Comparison of ENCODE assay signal across 6 cellular contexts in the genomic region with DNA sequence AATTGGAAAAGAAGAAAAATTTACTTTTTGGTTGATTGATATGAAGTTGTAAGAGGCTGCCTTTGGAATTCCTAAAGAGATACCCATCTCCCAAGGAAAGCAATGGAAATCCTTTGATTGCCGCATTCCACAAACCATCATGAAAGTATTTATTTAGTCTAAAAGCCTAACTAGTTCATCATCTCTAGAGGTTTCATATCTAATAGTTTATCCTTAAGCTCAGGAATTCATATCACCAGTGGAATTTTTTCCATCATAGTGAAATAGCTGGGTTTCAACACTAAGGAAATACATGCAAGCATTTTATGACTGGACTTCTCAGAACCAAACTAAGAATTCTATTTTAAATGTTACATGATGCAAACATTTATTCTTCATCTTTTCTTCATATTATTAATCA.
"Had no signal": no experiment of that assay in that cellular context is flagged by ENCODE, and none has a peak within 500 bp of the region (broad histone marks: within the 10 kb centered on the region; RNA-seq: fewer than 3 reads in every experiment).

No MANE protein-coding gene starts in this region.

- H3K27ac ChIP-seq: HL-60 had no signal

- H3K4me3 ChIP-seq: GM23338 had no signal

- H3K27ac Mint-ChIP-seq: GM23338, H9, IgD-negative memory B cell had no signal

- ATAC-seq: GM23338, HepG2 had no signal

- H3K9me3 Mint-ChIP-seq: GM23338, H9, IgD-negative memory B cell had no signal

- H2AFZ ChIP-seq: GM23338 had no signal

- H3K4me3 Mint-ChIP-seq: GM23338, H9, IgD-negative memory B cell had no signal

- H3K4me2 ChIP-seq: GM23338 had no signal

- DNase-seq: H9, HCEC 1CT had no signal
